1 cellular context compared by ENCODE assay signal in the genomic region with DNA sequence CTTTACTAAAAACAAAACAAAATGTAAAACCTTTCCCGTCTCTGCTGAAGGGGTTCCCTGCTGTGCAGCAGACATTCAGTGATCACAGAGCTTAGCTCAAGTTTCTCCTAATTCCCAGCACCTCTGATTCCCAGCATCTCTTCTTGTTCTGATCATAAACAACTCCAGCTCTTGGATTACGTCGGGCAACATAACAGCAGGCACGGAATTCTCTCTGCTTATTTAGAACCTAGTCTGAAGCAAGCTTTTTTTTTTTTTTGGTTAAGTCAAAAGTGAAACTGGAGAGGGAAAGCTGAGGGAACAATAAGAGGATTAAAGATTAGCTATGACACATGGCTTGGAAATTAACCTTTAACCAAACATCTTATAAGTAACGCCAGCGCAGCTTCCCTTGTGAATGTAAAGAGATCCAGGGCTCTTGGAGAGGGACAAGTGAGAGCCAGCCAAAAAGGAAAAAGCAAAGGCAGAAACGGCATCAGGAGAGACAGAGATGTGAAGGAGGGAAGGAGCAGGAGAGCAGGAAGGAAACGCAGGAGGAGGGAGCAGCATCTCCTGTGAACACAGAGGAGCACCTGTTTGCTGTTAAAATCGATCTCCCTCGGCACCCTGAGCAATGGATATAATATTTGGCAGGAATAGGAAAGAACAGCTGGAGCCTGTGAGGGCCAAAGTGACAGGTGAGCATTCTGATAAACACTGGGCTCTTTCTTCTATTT.
A peak's percentile ranks its signal among the peaks of the same experiment; 100 is the strongest.
TF ChIP-seq lines count a peak whose summit lies in the region.

A gene with protein sequence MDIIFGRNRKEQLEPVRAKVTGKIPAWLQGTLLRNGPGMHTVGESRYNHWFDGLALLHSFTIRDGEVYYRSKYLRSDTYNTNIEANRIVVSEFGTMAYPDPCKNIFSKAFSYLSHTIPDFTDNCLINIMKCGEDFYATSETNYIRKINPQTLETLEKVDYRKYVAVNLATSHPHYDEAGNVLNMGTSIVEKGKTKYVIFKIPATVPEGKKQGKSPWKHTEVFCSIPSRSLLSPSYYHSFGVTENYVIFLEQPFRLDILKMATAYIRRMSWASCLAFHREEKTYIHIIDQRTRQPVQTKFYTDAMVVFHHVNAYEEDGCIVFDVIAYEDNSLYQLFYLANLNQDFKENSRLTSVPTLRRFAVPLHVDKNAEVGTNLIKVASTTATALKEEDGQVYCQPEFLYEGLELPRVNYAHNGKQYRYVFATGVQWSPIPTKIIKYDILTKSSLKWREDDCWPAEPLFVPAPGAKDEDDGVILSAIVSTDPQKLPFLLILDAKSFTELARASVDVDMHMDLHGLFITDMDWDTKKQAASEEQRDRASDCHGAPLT (plus strand): TSS at position 394 of the 716 bp plus-strand sequence. CDS start 220 bp downstream, at position 614.

TF ChIP-seq in liver, 16 proteins besides CTCF, POLR2A, EP300 and RAD21:
- TF ChIP-seq JUND (IDR thresholded peaks at IDR 0.05), result peak; percentile 52 to 61
- TF ChIP-seq SP1 (IDR thresholded peaks at IDR 0.05), result peak; percentile 6
- TF ChIP-seq HNF4G (IDR thresholded peaks at IDR 0.05), result no peak
- peak in 1 of 2 donors; percentile 44 for TF ChIP-seq HNF4A (conservative IDR thresholded peaks at IDR 0.05)
- TF ChIP-seq RXRA (IDR thresholded peaks at IDR 0.05), result peak in 1 of 2 donors; percentile 25
- TF ChIP-seq NR2F2 (IDR thresholded peaks at IDR 0.05), result no peak
